Comparison of ENCODE assay signal across 1 cellular context in the genomic region with DNA sequence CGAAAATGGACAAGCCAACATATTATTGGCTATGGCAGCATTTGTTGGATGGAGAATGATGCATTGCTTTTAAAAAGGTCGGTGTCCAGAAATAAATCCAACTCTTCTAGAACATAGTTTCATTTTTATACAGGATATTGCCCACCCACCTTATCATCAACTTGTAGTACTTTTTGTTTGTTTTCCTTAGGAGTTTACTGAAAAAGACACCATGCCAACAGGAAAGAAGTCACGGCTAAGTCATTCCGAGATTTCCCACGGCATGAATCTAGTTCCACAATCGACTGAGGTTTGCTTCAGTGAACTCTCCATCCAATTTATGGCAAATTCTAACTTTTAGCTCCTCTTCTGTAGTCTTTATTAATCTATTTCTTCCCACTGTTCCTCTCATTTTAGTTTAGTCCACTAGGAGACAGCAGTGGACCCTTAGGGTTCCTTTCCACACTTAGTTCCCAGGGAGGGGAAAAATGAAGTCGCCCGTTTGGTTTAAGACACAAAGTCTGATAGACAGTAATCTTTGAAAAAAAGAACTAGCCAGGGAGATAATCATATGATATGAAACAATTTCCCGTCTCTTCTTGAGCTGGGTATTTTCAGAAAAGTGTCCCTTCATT.
TF ChIP-seq lines count a peak whose summit lies in the region.

No MANE protein-coding gene starts in this region.

TF ChIP-seq in HCT116, 20 proteins besides CTCF, POLR2A, EP300 and RAD21:
- no peak for TF ChIP-seq EZH2phosphoT487 (IDR thresholded peaks at IDR 0.05; ENCODE audit: borderline replicate concordance)
- no peak for TF ChIP-seq ZFX (IDR thresholded peaks at IDR 0.05)
- no peak for TF ChIP-seq FOSL1 (IDR thresholded peaks at IDR 0.05; ENCODE audit: low read depth)
- no peak for TF ChIP-seq EGR1 (IDR thresholded peaks at IDR 0.05; ENCODE audit: low read depth)
- TF ChIP-seq, protein P1, sequence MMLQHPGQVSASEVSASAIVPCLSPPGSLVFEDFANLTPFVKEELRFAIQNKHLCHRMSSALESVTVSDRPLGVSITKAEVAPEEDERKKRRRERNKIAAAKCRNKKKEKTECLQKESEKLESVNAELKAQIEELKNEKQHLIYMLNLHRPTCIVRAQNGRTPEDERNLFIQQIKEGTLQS (IDR thresholded peaks at IDR 0.05) = no peak
- TF ChIP-seq, protein P2, sequence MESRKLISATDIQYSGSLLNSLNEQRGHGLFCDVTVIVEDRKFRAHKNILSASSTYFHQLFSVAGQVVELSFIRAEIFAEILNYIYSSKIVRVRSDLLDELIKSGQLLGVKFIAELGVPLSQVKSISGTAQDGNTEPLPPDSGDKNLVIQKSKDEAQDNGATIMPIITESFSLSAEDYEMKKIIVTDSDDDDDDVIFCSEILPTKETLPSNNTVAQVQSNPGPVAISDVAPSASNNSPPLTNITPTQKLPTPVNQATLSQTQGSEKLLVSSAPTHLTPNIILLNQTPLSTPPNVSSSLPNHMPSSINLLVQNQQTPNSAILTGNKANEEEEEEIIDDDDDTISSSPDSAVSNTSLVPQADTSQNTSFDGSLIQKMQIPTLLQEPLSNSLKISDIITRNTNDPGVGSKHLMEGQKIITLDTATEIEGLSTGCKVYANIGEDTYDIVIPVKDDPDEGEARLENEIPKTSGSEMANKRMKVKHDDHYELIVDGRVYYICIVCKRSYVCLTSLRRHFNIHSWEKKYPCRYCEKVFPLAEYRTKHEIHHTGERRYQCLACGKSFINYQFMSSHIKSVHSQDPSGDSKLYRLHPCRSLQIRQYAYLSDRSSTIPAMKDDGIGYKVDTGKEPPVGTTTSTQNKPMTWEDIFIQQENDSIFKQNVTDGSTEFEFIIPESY (IDR thresholded peaks at IDR 0.05; ENCODE audit: extremely low read depth, insufficient replicate concordance, low read length) = no peak
- no peak for TF ChIP-seq TCF7L2 (IDR thresholded peaks at IDR 0.05; ENCODE audit: borderline replicate concordance, extremely low read depth, insufficient read depth, insufficient read length)
- TF ChIP-seq ELF1 (IDR thresholded peaks at IDR 0.05; ENCODE audit: borderline replicate concordance, low read depth) = no peak
- no peak for TF ChIP-seq EZH2 (IDR thresholded peaks at IDR 0.05)
